In genomic region chr9:133356391-133357091, GRCh38 we compare ENCODE assay signal across 8 cellular contexts. TPM values are rescaled to one million over a fixed set of nuclear protein-coding genes. Genes with fewer than 3 reads are reported as not detected.
DNase-seq lines count a peak whose midpoint lies in the region; ATAC-seq and TF ChIP-seq lines count a peak whose summit lies in the region.

SURF1 (minus strand) TSS chr9:133356487; CDS start chr9:133356453, 34 bp downstream.
SURF2 (plus strand) TSS chr9:133356550; CDS start chr9:133356593, 43 bp downstream.

- H3K36me3 Mint-ChIP-seq in WTC11: peaks cover 32% of the 10 kb centered on the region

- TF ChIP-seq CTCF in GM12864 (IDR thresholded peaks at IDR 0.05; ENCODE audit: low read depth, low read length, missing control alignments) (no peak), WTC11 (IDR thresholded peaks at IDR 0.05) (no peak), cardiac fibroblast (IDR thresholded peaks at IDR 0.05; ENCODE audit: low read depth, low read length) (no peak)

- H3K4me3 ChIP-seq in GM12864 (ENCODE audit: low read depth, low read length): peak within 1 kb of the TSS; percentile 61
- peak within 1 kb of the TSS; percentile 80 to 86 for H3K4me3 ChIP-seq in cardiac fibroblast (replicated peaks in 1 of 2; ENCODE audit: low read depth in 2 of 2, low read length in 2 of 2)

- ATAC-seq in HG02678 (IDR thresholded peaks at IDR 0.05; ENCODE audit: unreplicated experiment): peak; percentile 71
- peak; percentile 38 for ATAC-seq in WTC11
- no peak for ATAC-seq in HG02973 (IDR thresholded peaks at IDR 0.05; ENCODE audit: unreplicated experiment)

- H3K9me3 Mint-ChIP-seq in WTC11: no peaks in the 10 kb centered on the region

- POLR2A ChIA-PET in WTC11 (lab: Charles Lee): interaction anchor here (0.8 to 1.7 kb wide), 4 partner anchors 9 to 74 kb away, joined by 3 to 7 read pairs (median 4); partner anchors contain the start of genes MED22 and RPL7A

- H3K27me3 Mint-ChIP-seq in WTC11 (ENCODE audit: low read depth): no peaks in the 10 kb centered on the region

- no peak for DNase-seq in GM12864 (ENCODE audit: low read depth)
- DNase-seq in NCI-H2081 treated with DMSO at 0.1 percent for 48 hours (lab: John Stamatoyannopoulos, UW): peak; percentile 16
- DNase-seq in WTC11 (ENCODE audit: low spot score): peak; percentile 89
- peak; percentile 67 to 79 for DNase-seq in cardiac fibroblast (ENCODE audit: low read depth in 2 of 2)
- DNase-seq in islet precursor cell: peak; percentile 94
- DNase-seq in stimulated activated CD4-positive, alpha-beta T cell treated with anti-CD3 and anti-CD28 coated beads, Interleukin-12 subunit alpha, Interleukin-12 subunit beta, amount 100 ng/mL, for 24 hours (ENCODE audit: low read depth in 2 of 2): peak; percentile 81 to 92

- H3K4me1 Mint-ChIP-seq in WTC11: peaks cover 17% of the 10 kb centered on the region

- peak within 1 kb of the TSS; percentile 90 for H3K4me3 Mint-ChIP-seq in WTC11

- CTCF ChIA-PET in WTC11 (lab: Charles Lee): interaction anchor here (0.6 to 7.9 kb wide), 12 partner anchors 9 to 212 kb away, joined by 3 to 74 read pairs (median 6); partner anchors contain the start of genes CACFD1, MED22, RPL7A and SLC2A6

- H3K27ac Mint-ChIP-seq in WTC11: no peak within 1 kb of the TSS; the same call in 1 of the 2 replicates

TF ChIP-seq in WTC11, 78 proteins besides CTCF, POLR2A, EP300 and RAD21 (continues in another document):
- TF ChIP-seq TP53 (CRISPR knock-in tag; IDR thresholded peaks at IDR 0.05) (no peak), ZNF671 (CRISPR knock-in tag; IDR thresholded peaks at IDR 0.05) (no peak), MXD4 (CRISPR knock-in tag; IDR thresholded peaks at IDR 0.05; ENCODE audit: borderline replicate concordance) (no peak), ATF2 (CRISPR knock-in tag; IDR thresholded peaks at IDR 0.05; ENCODE audit: borderline replicate concordance, low read depth) (no peak), NFE2L1 (CRISPR knock-in tag; IDR thresholded peaks at IDR 0.05) (no peak), ARID4B (CRISPR knock-in tag; IDR thresholded peaks at IDR 0.05; ENCODE audit: borderline replicate concordance) (peak; percentile 29; the same call in 1 of the 2 replicates), SP1 (CRISPR knock-in tag; conservative IDR thresholded peaks at IDR 0.05) (peak; percentile 86), MAX (CRISPR knock-in tag; IDR thresholded peaks at IDR 0.05) (peak; percentile 66; the same call in 1 of the 2 replicates), TEAD4 (CRISPR knock-in tag; IDR thresholded peaks at IDR 0.05) (no peak), E2F5 (CRISPR knock-in tag; IDR thresholded peaks at IDR 0.05) (peak; percentile 27; the same call in 1 of the 2 replicates), ZNF416 (CRISPR knock-in tag; IDR thresholded peaks at IDR 0.05) (no peak), ZNF263 (CRISPR knock-in tag; IDR thresholded peaks at IDR 0.05; ENCODE audit: low read depth) (no peak), FOXP4 (CRISPR knock-in tag; IDR thresholded peaks at IDR 0.05) (0 out of 2 replicates have a peak, but pooled peaks have one; percentile 33), FOXJ3 (CRISPR knock-in tag; IDR thresholded peaks at IDR 0.05; ENCODE audit: borderline replicate concordance) (no peak), FOXK1 (CRISPR knock-in tag; IDR thresholded peaks at IDR 0.05) (peak; percentile 68)

RNA-seq across cellular contexts. Expression of gene SURF1, which starts in this region (rescaled TPM):
- 33.3 to 36.4 TPM (median 35.6 TPM) in 3 replicates for total RNA-seq in WTC11 (2021)

RNA-seq across cellular contexts. Expression of gene SURF2, which starts in this region (rescaled TPM):
- 26.3 to 33.3 TPM (median 28.8 TPM) in 3 replicates for total RNA-seq in WTC11 (2021)
